ENCODE assay signal across 29 cellular contexts in the genomic region with DNA sequence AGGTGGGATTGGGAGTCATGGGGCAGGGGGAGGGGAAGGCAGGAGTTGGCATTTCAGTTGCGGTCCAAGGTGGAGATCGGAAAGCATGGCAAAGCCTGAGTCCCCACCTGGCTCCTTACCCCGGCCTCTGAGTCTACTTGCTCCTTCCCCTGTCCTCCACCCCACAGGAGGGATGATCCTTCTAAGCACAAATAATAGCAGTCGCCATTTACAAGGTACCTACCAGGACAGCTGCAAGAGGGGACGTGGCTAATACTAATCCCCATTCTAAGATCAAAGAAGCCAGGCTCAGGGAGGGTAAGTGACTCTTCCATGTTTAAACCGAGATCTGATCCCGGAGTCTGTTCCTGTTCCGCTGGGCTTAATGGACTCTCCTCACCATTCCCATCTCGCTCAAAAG.
"Had no signal": no experiment of that assay in that cellular context is flagged by ENCODE, and none has a peak within 500 bp of the region (broad histone marks: within the 10 kb centered on the region; RNA-seq: fewer than 3 reads in every experiment).

No MANE protein-coding gene starts in this region.

- H3K4me1 Mint-ChIP-seq: immature natural killer cell, naive B cell had no signal

- H3K36me3 Mint-ChIP-seq: immature natural killer cell; natural killer cell treated with Interleukin-12 subunit alpha and Interleukin-12 subunit beta and Interleukin-15 and Interleukin-18, amount 100 ng/mL, for 72 hours had no signal

- H3K9me3 Mint-ChIP-seq: natural killer cell treated with Interleukin-12 subunit alpha and Interleukin-12 subunit beta and Interleukin-15 and Interleukin-18, amount 100 ng/mL, for 72 hours had no signal

- H3K27ac Mint-ChIP-seq: immature natural killer cell; mesothelial cell of epicardium; natural killer cell treated with Interleukin-12 subunit alpha and Interleukin-12 subunit beta and Interleukin-15 and Interleukin-18, amount 100 ng/mL, for 72 hours; stimulated activated naive B cell treated with anti-CD40 and anti-IgM and Interleukin-4, amounts not matched to agents 10 μg/mL and 1 μg/mL and 100 μg/mL, for 72 hours had no signal

- H3K4me3 Mint-ChIP-seq: immature natural killer cell; mesothelial cell of epicardium; naive B cell; natural killer cell treated with Interleukin-12 subunit alpha and Interleukin-12 subunit beta and Interleukin-15 and Interleukin-18, amount 100 ng/mL, for 72 hours; stimulated activated naive B cell treated with anti-CD40 and anti-IgM and Interleukin-4, amounts not matched to agents 10 μg/mL and 1 μg/mL and 100 μg/mL, for 72 hours had no signal

- H3K9me3 ChIP-seq: left lung, lower lobe of right lung, ovary, prostate gland, stomach, testis, thyroid gland, transverse colon, upper lobe of left lung, vagina had no signal

- DNase-seq: hypothalamus; immature natural killer cell; kidney; left colon; left lung; lower lobe of right lung; mesendoderm; naive B cell; ovary; retina; right cardiac atrium; stimulated activated CD4-positive, alpha-beta T cell treated with anti-CD3 and anti-CD28 coated beads, Interleukin-12 subunit alpha, Interleukin-12 subunit beta, amount 100 ng/mL, for 4 hours; stimulated activated CD4-positive, alpha-beta T cell treated with anti-CD3 and anti-CD28 coated beads, Interleukin-15, amount 100 ng/mL, for 24 hours; stimulated activated CD4-positive, alpha-beta T cell treated with anti-CD3 and anti-CD28 coated beads, Interleukin-2, amount 100 ng/mL, for 24 hours; stimulated activated CD4-positive, alpha-beta T cell treated with anti-CD3 and anti-CD28 coated beads, Interleukin-4, amount 100 ng/mL, for 1 hour; stimulated activated naive B cell treated with anti-CD40 and anti-IgM and Interleukin-4, amounts not matched to agents 10 μg/mL and 1 μg/mL and 100 μg/mL, for 72 hours; stimulated activated naive CD8-positive, alpha-beta T cell treated with anti-CD3 and anti-CD28 coated beads, Interleukin-15, Interleukin-2, amounts not matched to agents 100 U/mL and 50 U/mL, for 24 hours; stomach; testis; thyroid gland; transverse colon; upper lobe of left lung had no signal

- FAIRE-seq: islet of Langerhans, kidney had no signal

- H3K36me3 ChIP-seq: left lung, lower lobe of right lung, ovary, prostate gland, thyroid gland, transverse colon, upper lobe of left lung, vagina had no signal

- H3K27ac ChIP-seq: left lung, lower lobe of right lung, ovary, prostate gland, skin epidermis, stomach, testis, thyroid gland, transverse colon, upper lobe of left lung, vagina had no signal

- H3K27me3 ChIP-seq: left lung, ovary, stomach, testis, thyroid gland, transverse colon, upper lobe of left lung, vagina had no signal

- ATAC-seq: left colon; left lung; lower lobe of right lung; natural killer cell treated with Interleukin-12 subunit alpha and Interleukin-12 subunit beta and Interleukin-15 and Interleukin-18, amount 100 ng/mL, for 72 hours; right cardiac atrium; sciatic nerve; stimulated activated naive B cell treated with anti-CD40 and anti-IgM and Interleukin-4, amounts not matched to agents 10 μg/mL and 1 μg/mL and 100 μg/mL, for 72 hours; stimulated activated naive CD8-positive, alpha-beta T cell treated with anti-CD3 and anti-CD28 coated beads, Interleukin-15, Interleukin-2, amounts not matched to agents 100 U/mL and 50 U/mL, for 24 hours had no signal

- H3K4me3 ChIP-seq: left lung, lower lobe of right lung, ovary, prostate gland, skin epidermis, stomach, testis, thyroid gland, transverse colon, upper lobe of left lung, vagina had no signal

- H3K27me3 Mint-ChIP-seq: naive B cell; natural killer cell treated with Interleukin-12 subunit alpha and Interleukin-12 subunit beta and Interleukin-15 and Interleukin-18, amount 100 ng/mL, for 72 hours; stimulated activated naive B cell treated with anti-CD40 and anti-IgM and Interleukin-4, amounts not matched to agents 10 μg/mL and 1 μg/mL and 100 μg/mL, for 72 hours had no signal

- H3K4me1 ChIP-seq: left lung, lower lobe of right lung, prostate gland, stomach, testis, thyroid gland, upper lobe of left lung had no signal
